ENCODE assay signal across 27 cellular contexts in genomic region chr6:14172575-14172974, GRCh38. TPM values are rescaled to one million over a fixed set of nuclear protein-coding genes. Genes with fewer than 3 reads are reported as not detected.
DNase-seq lines count a peak whose midpoint lies in the region; ATAC-seq, FAIRE-seq and TF ChIP-seq lines count a peak whose summit lies in the region.
"Had no signal": no experiment of that assay in that cellular context is flagged by ENCODE, and none has a peak within 500 bp of the region (broad histone marks: within the 10 kb centered on the region; RNA-seq: fewer than 3 reads in every experiment).

No MANE protein-coding gene starts in this region.

- H3K4me2 ChIP-seq in A549 = no peak overlapping the region
- no peak overlapping the region for H3K4me2 ChIP-seq in IMR-90 (ENCODE audit: low read depth, low read length)

- no peaks in the 10 kb centered on the region for H3K79me1 ChIP-seq in IMR-90 (ENCODE audit: low read depth in 1 of 2, low read length in 2 of 2)

- no peaks in the 10 kb centered on the region for H4K20me1 ChIP-seq in IMR-90 (ENCODE audit: insufficient read depth, low read length)

- no peak overlapping the region for H3K18ac ChIP-seq in IMR-90 (ENCODE audit: low read depth, low read length)

- no peak overlapping the region for H3K14ac ChIP-seq in IMR-90 (replicated peaks; ENCODE audit: low read depth, low read length)

- H3K4me1 ChIP-seq in A549 (no peaks in the 10 kb centered on the region), IMR-90 (ENCODE audit: control insufficient read depth, insufficient read depth, low read length) (no peaks in the 10 kb centered on the region), aorta (ENCODE audit: control insufficient read depth in 1 of 2, insufficient read depth in 2 of 2, low read length in 2 of 2) (no peaks in the 10 kb centered on the region)
- H3K4me1 ChIP-seq: BE2C, Peyer's patch had no signal

- H3K4me3 ChIP-seq in A549 = no peak overlapping the region
- H3K4me3 ChIP-seq in IMR-90 (ENCODE audit: insufficient read depth, low read depth, low read length) = no peak overlapping the region
- no peak overlapping the region for H3K4me3 ChIP-seq in NB4 (ENCODE audit: low read depth, low read length)
- H3K4me3 ChIP-seq in bronchial epithelial cell (ENCODE audit: low read depth, low read length) = no peak overlapping the region
- H3K4me3 ChIP-seq in aorta (ENCODE audit: low read length in 2 of 2) = no peak overlapping the region
- H3K4me3 ChIP-seq: MG63, Peyer's patch had no signal

- no peak overlapping the region for H3K23ac ChIP-seq in IMR-90 (ENCODE audit: low read depth, low read length)

- H4K91ac ChIP-seq in IMR-90 (ENCODE audit: insufficient read depth, low read depth, low read length) = no peak overlapping the region

- intact Hi-C loops in IMR-90 (cut with micrococcal nuclease) = no loop called here
- intact Hi-C loops in aorta (cut with DNase I) = no loop called here

- no peak overlapping the region for H2BK20ac ChIP-seq in IMR-90 (ENCODE audit: low read depth, low read length)

- BruUV-seq in IMR-90 (replicated peaks; lab: Mats Ljungman, UMichigan) = no TSS peak

- no peak overlapping the region for H3K4ac ChIP-seq in IMR-90 (ENCODE audit: low read depth, low read length)

- H4K5ac ChIP-seq in IMR-90 (ENCODE audit: low read depth, low read length) = no peak overlapping the region

- H3K9me3 ChIP-seq in A549 = peaks cover 27% of the 10 kb centered on the region
- peaks cover 15% of the 10 kb centered on the region for H3K9me3 ChIP-seq in IMR-90 (ENCODE audit: control insufficient read depth, insufficient read depth, low read length)
- H3K9me3 ChIP-seq in aorta (ENCODE audit: control insufficient read depth, low read length) = peaks cover 7% of the 10 kb centered on the region
- H3K9me3 ChIP-seq: BE2C had no signal

- H2AK5ac ChIP-seq in IMR-90 (ENCODE audit: low read depth, low read length) = no peak overlapping the region

- H2BK5ac ChIP-seq in IMR-90 (ENCODE audit: low read depth, low read length, poor library complexity, severe bottlenecking) = no peak overlapping the region

- H3K36me3 ChIP-seq in IMR-90 (ENCODE audit: control insufficient read depth, insufficient read depth, low read length) = no peaks in the 10 kb centered on the region
- no peaks in the 10 kb centered on the region for H3K36me3 ChIP-seq in bronchial epithelial cell (ENCODE audit: control insufficient read depth, insufficient read depth, low read length)
- H3K36me3 ChIP-seq in aorta (ENCODE audit: control insufficient read depth in 1 of 2, insufficient read depth in 2 of 2, low read length in 1 of 2) = no peaks in the 10 kb centered on the region
- H3K36me3 ChIP-seq: BE2C, MG63, Peyer's patch had no signal

- H3K9ac ChIP-seq in IMR-90 (ENCODE audit: low read depth, low read length) = no peak overlapping the region

- no peak overlapping the region for H4K8ac ChIP-seq in IMR-90 (ENCODE audit: low read depth in 2 of 2, low read length in 2 of 2)

- CTCF ChIA-PET in A549 (lab: Yijun Ruan, JAX) = no interaction called here
- CTCF ChIA-PET in IMR-90 (lab: Yijun Ruan, JAX) = no interaction called here

- POLR2A ChIA-PET in A549 (lab: Yijun Ruan, JAX) (no interaction called here), IMR-90 (lab: Charles Lee; ENCODE audit: unreplicated experiment) (no interaction called here)

- no peak overlapping the region for H2BK120ac ChIP-seq in IMR-90 (ENCODE audit: low read depth, low read length)

- no peaks in the 10 kb centered on the region; the same call in 1 of the 2 replicates for H3K9me1 ChIP-seq in IMR-90 (ENCODE audit: insufficient read depth, low read length)

- peaks cover 9% of the 10 kb centered on the region for H3K27me3 ChIP-seq in IMR-90 (ENCODE audit: control insufficient read depth, insufficient read depth, low read length)
- H3K27me3 ChIP-seq in bronchial epithelial cell (ENCODE audit: control insufficient read depth, insufficient read depth, low read length) = peaks cover 2% of the 10 kb centered on the region
- H3K27me3 ChIP-seq in aorta (ENCODE audit: control insufficient read depth in 1 of 2, insufficient read depth in 2 of 2, low read length in 1 of 2) = no peaks in the 10 kb centered on the region
- H3K27me3 ChIP-seq: BE2C, Peyer's patch had no signal

- in situ Hi-C loops in IMR-90 (cut with MboI; ENCODE audit: low sequenced_read_pairs) = no loop called here

- no peak overlapping the region for H3K56ac ChIP-seq in IMR-90 (ENCODE audit: extremely low read depth, insufficient read depth, low read length)

- H3K27ac ChIP-seq in A549 (no peak overlapping the region), IMR-90 (ENCODE audit: insufficient read depth, low read length) (no peak overlapping the region), aorta (ENCODE audit: low read depth in 1 of 2, low read length in 2 of 2) (no peak overlapping the region)
- H3K27ac ChIP-seq: HL-60, Peyer's patch had no signal

- DNase-seq in A549 (ENCODE audit: low read depth in 1 of 2, low spot score in 1 of 2) = no peak
- DNase-seq in IMR-90 = no peak
- peak; percentile 30 for DNase-seq in NB4 (ENCODE audit: low read depth)
- peak; percentile 5 for DNase-seq in bronchial epithelial cell (ENCODE audit: low read depth)
- DNase-seq in stimulated activated CD8-positive, alpha-beta memory T cell treated with anti-CD3 and anti-CD28 coated beads, Interleukin-4, amount 100 ng/mL, for 48 hours = no peak
- DNase-seq in HPDE6-E6E7 (ENCODE audit: extremely low spot score) = no peak
- no peak for DNase-seq in aorta
- DNase-seq: BE2C; Calu3; DMS79 treated with DMSO at 0.1 percent for 48 hours; GF-D8; KG1; MG63; NCI-H1105 treated with DMSO at 0.1 percent for 48 hours; NCI-H146; NCI-H1930; NCI-H446 treated with DMSO at 0.1 percent for 48 hours; NCI-H82; NK-92 treated with Interleukin-12 subunit alpha and Interleukin-12 subunit beta, amount 100 ng/mL, for 24 hours; Peyer's patch; SHP77 treated with DMSO at 0.1 percent for 48 hours; T-helper 1 cell had no signal

- no peak overlapping the region for H2BK15ac ChIP-seq in IMR-90 (ENCODE audit: low read depth, low read length)

- no peak for ATAC-seq in A549
- no peak for ATAC-seq in IMR-90 (ENCODE audit: low read depth)
- ATAC-seq in aorta (ENCODE audit: low FRiP score) = no peak
- no peak for ATAC-seq in GM19351 (IDR thresholded peaks at IDR 0.05; ENCODE audit: unreplicated experiment)
- ATAC-seq: HCT116 had no signal

- no peak overlapping the region for H2AFZ ChIP-seq in IMR-90 (replicated peaks; ENCODE audit: low read length, poor library complexity)

- FAIRE-seq in A549 (lab: Jason Lieb, UNC) (no peak), bronchial epithelial cell (lab: Jason Lieb, UNC) (no peak)
- FAIRE-seq: GM12891, H1 had no signal

- no peak overlapping the region for H2AK9ac ChIP-seq in IMR-90 (replicated peaks; ENCODE audit: low read depth, low read length, poor library complexity)

- TF ChIP-seq CTCF in A549 (IDR thresholded peaks at IDR 0.05) (no peak), IMR-90 (conservative IDR thresholded peaks at IDR 0.05; ENCODE audit: low read depth, low read length) (no peak), NB4 (IDR thresholded peaks at IDR 0.05; ENCODE audit: low read depth, low read length) (no peak), bronchial epithelial cell (IDR thresholded peaks at IDR 0.05; ENCODE audit: insufficient read depth, low read length, severe bottlenecking) (no peak)

- TF ChIP-seq EP300 in A549 (IDR thresholded peaks at IDR 0.05) = no peak

- WGBS in A549 (ENCODE audit: missing lambda C conversion rate) = 32% methylated on average over 1 of the region's 1 CpG
- WGBS in IMR-90 (ENCODE audit: extremely low coverage in 2 of 2, insufficient read length in 1 of 2), 2 experiments = no CpG with 5 or more reads among the region's 1 CpG
- WGBS in aorta, 2 donors = 68 to 86% methylated on average over 1 of the region's 1 CpG

- TF ChIP-seq POLR2A in A549 (IDR thresholded peaks at IDR 0.05; ENCODE audit: low read length) = no peak
- TF ChIP-seq POLR2A in IMR-90 (IDR thresholded peaks at IDR 0.05; ENCODE audit: low read depth, low read length) = no peak
- TF ChIP-seq POLR2A in NB4 (IDR thresholded peaks at IDR 0.05; ENCODE audit: extremely low read depth, insufficient read length) = no peak

- dilution Hi-C loops in IMR-90 (cut with HindIII; ENCODE audit: low sequenced_read_pairs, unreplicated experiment) = no loop called here

- TF ChIP-seq RAD21 in A549 (conservative IDR thresholded peaks at IDR 0.05 in 1 of 2, IDR thresholded peaks at IDR 0.05 in 1 of 2) = no peak
- no peak for TF ChIP-seq RAD21 in IMR-90 (IDR thresholded peaks at IDR 0.05; ENCODE audit: low read length)

TF ChIP-seq in A549, 52 proteins besides CTCF, POLR2A, EP300 and RAD21 (continues in another document):
- TF ChIP-seq TP53 (CRISPR knock-in tag; IDR thresholded peaks at IDR 0.05) (no peak), ZSCAN20 (CRISPR knock-in tag; IDR thresholded peaks at IDR 0.05) (no peak), SMC3 (IDR thresholded peaks at IDR 0.05) (no peak), NFE2L2 (conservative IDR thresholded peaks at IDR 0.05; ENCODE audit: low read length) (peak; percentile 48; the same call in 1 of the 2 replicates), FOXS1 (CRISPR knock-in tag; IDR thresholded peaks at IDR 0.05) (no peak), PHF8 (IDR thresholded peaks at IDR 0.05; ENCODE audit: borderline replicate concordance, low read depth) (no peak), ZC3H11A (IDR thresholded peaks at IDR 0.05) (no peak)

TF ChIP-seq in IMR-90, 13 proteins besides CTCF, POLR2A, EP300 and RAD21 (continues in another document):
- TF ChIP-seq MXI1 (IDR thresholded peaks at IDR 0.05; ENCODE audit: borderline replicate concordance, low read depth, low read length) (no peak), SMC3 (IDR thresholded peaks at IDR 0.05; ENCODE audit: low read depth, low read length) (no peak)

RNA-seq across cellular contexts. Expression of gene CD83, which starts 55.0 kb away (rescaled TPM):
- polyA plus RNA-seq in A549 (2011; rRNA removed) (0.94 and 1.2 TPM in 2 replicates), A549 (2017; fragmentation: RNase III; extraction: RNeasy Plus Mini Kit Qiagen cat#74134 plus additional on column Dnase treatment) (0.79 to 1.2 TPM (median 0.83 TPM) in 3 replicates), IMR-90 (2012; rRNA removed) (2.0 TPM in 2 replicates), aorta (1 to 10 TPM in 1 of 2 donors, under 1 TPM in 1; 1.00 to 9.6 TPM)
- 0.45 and 0.60 TPM in 2 replicates for polyA plus RNA-seq in A549 (2012; cell fraction: cytosol; rRNA removed)
- 0.26 and 0.49 TPM in 2 replicates for polyA plus RNA-seq in A549 (2012; cell fraction: nucleus; rRNA removed)
- polyA minus RNA-seq in A549 (2011; rRNA and poly(A)+ RNA removed) = 0.50 and 0.63 TPM in 2 replicates
- total RNA-seq in IMR-90 (2012; rRNA removed) (2.5 and 3.1 TPM in 2 replicates), bronchial epithelial cell (0.53 and 1.0 TPM in 2 replicates), aorta (1 to 10 TPM; 6.5 to 8.0 TPM)
- 0.92 and 1.3 TPM in 2 replicates for polyA plus RNA-seq in IMR-90 (2012; cell fraction: cytosol; rRNA removed)
- polyA plus RNA-seq in IMR-90 (2012; cell fraction: nucleus; rRNA removed; ENCODE audit: low replicate concordance) = 0.29 and 1.8 TPM in 2 replicates

Comparison
In these comparisons a context has a peak if more than half of its experiments do, and no peak if none do; other contexts are left out.
1. DNase-seq: peak in NB4 (single experiment) and bronchial epithelial cell (single experiment); none in A549 (0 of 2), IMR-90 (single experiment), stimulated activated CD8-positive, alpha-beta memory T cell treated with anti-CD3 and anti-CD28 coated beads, Interleukin-4, amount 100 ng/mL, for 48 hours (single experiment), HPDE6-E6E7 (single experiment) and aorta (0 of 2).